10 cellular contexts compared by ENCODE assay signal in the genomic region with DNA sequence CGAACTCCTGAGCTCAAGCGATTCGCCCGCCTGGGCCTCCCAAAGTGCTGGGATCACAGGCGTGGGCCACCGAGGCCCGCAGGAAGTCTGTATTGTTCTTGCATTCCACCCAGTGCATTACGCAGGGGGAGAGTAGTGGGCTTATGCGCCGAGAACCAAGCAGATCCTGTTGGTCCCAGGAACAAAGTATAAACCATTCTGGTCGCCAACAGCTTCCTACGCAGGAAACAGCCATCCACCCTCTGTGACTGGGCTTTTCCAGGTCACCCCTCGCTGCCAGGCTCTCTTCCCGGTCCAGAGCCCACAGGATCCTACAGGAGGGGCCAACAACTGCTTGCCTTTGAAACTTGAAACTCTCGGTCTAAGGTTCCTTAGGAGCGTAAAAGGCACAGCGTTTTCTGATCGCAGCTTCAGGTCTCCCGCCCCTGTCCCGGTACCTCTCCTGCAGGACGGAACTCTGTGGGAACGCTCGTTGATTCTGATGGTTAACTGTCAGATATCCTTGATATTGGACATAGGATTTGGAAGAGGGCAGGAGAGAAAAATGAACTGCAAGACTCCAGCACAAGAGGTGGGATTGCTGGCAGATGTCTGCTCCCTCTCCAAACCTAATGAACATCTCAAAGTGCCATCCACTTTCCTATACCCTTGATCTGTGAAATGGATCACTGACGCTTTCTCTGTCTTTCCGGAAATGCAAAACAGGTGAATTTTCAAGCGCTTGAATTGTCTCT. TPM values are rescaled to one million over a fixed set of nuclear protein-coding genes. Genes with fewer than 3 reads are reported as not detected.
DNase-seq lines count a peak whose midpoint lies in the region; ATAC-seq, FAIRE-seq and TF ChIP-seq lines count a peak whose summit lies in the region.
"Had no signal": no experiment of that assay in that cellular context is flagged by ENCODE, and none has a peak within 500 bp of the region (broad histone marks: within the 10 kb centered on the region; RNA-seq: fewer than 3 reads in every experiment).

No MANE protein-coding gene starts in this region.

- H3K36me3 ChIP-seq in CD4-positive, alpha-beta memory T cell (ENCODE audit: insufficient read depth, low read length), result peaks cover 3% of the 10 kb centered on the region
- H3K36me3 ChIP-seq in parathyroid adenoma (ENCODE audit: control insufficient read depth, insufficient read depth, low read length), result no peaks in the 10 kb centered on the region

- FAIRE-seq in urothelium cell line (lab: Jason Lieb, UNC), result no peak
- no peak for FAIRE-seq in GM12892 (lab: Jason Lieb, UNC)

- CTCF ChIA-PET in CD4-positive, alpha-beta memory T cell (lab: Charles Lee; ENCODE audit: partially characterized antibody), result interaction anchor here (0.8 kb wide), 1 partner anchor 20 kb away, joined by 3 read pairs; no protein-coding TSS in a partner anchor
- CTCF ChIA-PET in T-cell (lab: Charles Lee), result interaction anchor here in 1 of 2 donors (3.8 to 4.1 kb wide), 2 partner anchors 21 to 24 kb away, joined by 36 to 62 read pairs; no protein-coding TSS in a partner anchor

- H3K4me1 Mint-ChIP-seq in CD4-positive, alpha-beta memory T cell, result peaks cover 15 to 57% (median 25%) of the 10 kb centered on the region in 4 donors
- peaks cover 33 to 49% (median 36%) of the 10 kb centered on the region in 3 donors for H3K4me1 Mint-ChIP-seq in T-cell

- no peak overlapping the region for H3K9ac ChIP-seq in parathyroid adenoma

- H3K4me1 ChIP-seq in CD4-positive, alpha-beta memory T cell (ENCODE audit: insufficient read depth, low read length), result peaks cover 27% of the 10 kb centered on the region
- H3K4me1 ChIP-seq in parathyroid adenoma, result no peaks in the 10 kb centered on the region

- intact Hi-C loops in CD4-positive, alpha-beta memory T cell (cut with micrococcal nuclease), result no loop called here

- ATAC-seq in T-cell (replicated peaks in 1 of 4) (no peak), GM19452 (IDR thresholded peaks at IDR 0.05; ENCODE audit: unreplicated experiment) (no peak)

- H3K4me2 ChIP-seq in parathyroid adenoma (ENCODE audit: low read length), result no peak overlapping the region

- H3K4me3 ChIP-seq in CD4-positive, alpha-beta memory T cell (ENCODE audit: low read length in 2 of 2), result no peak overlapping the region
- H3K4me3 ChIP-seq in fibroblast of villous mesenchyme (ENCODE audit: low read depth, low read length), result peak overlapping the region; percentile 56
- no peak overlapping the region for H3K4me3 ChIP-seq in parathyroid adenoma (ENCODE audit: low read depth, low read length)

- H3K27me3 Mint-ChIP-seq in CD4-positive, alpha-beta memory T cell, result no peaks in the 10 kb centered on the region
- H3K27me3 Mint-ChIP-seq in T-cell, result no peaks in the 10 kb centered on the region
- H3K27me3 Mint-ChIP-seq: activated B cell treated with CpG ODN at 0.5 μM for 24 hours had no signal

- H3K4me3 Mint-ChIP-seq in CD4-positive, alpha-beta memory T cell, result peak overlapping the region in 6 of 8 donors; percentile 16 to 49 (median 45)
- peak overlapping the region; percentile 28 to 50 (median 34) for H3K4me3 Mint-ChIP-seq in T-cell
- H3K4me3 Mint-ChIP-seq: activated B cell treated with CpG ODN at 0.5 μM for 24 hours had no signal

- POLR2A ChIA-PET in CD4-positive, alpha-beta memory T cell (lab: Charles Lee; ENCODE audit: partially characterized antibody), result interaction anchor here (0.8 to 12.6 kb wide), 8 partner anchors 23 to 440 kb away, joined by 3 to 1197 read pairs (median 357); a partner anchor contains a TSS
- POLR2A ChIA-PET in T-cell (lab: Charles Lee), result interaction anchor here in 1 of 2 donors (0.6 kb wide), 1 partner anchor 53 kb away, joined by 8 read pairs; no protein-coding TSS in a partner anchor

- TF ChIP-seq POLR2A in GM12892 (IDR thresholded peaks at IDR 0.05; ENCODE audit: low read depth, low read length), result no peak

- peak overlapping the region in 5 of 7 donors; percentile 4 to 77 (median 35) for H3K27ac Mint-ChIP-seq in CD4-positive, alpha-beta memory T cell
- H3K27ac Mint-ChIP-seq in T-cell, result peak overlapping the region in 1 of 2 donors; percentile 22
- H3K27ac Mint-ChIP-seq: activated B cell treated with CpG ODN at 0.5 μM for 24 hours had no signal

- peak overlapping the region; percentile 62 for H2AFZ ChIP-seq in parathyroid adenoma

- no peaks in the 10 kb centered on the region for H3K27me3 ChIP-seq in CD4-positive, alpha-beta memory T cell (ENCODE audit: insufficient read depth, low read length)
- peaks cover 9% of the 10 kb centered on the region for H3K27me3 ChIP-seq in parathyroid adenoma (ENCODE audit: control insufficient read depth, insufficient read depth, low read length)

- no peaks in the 10 kb centered on the region for H3K9me3 ChIP-seq in CD4-positive, alpha-beta memory T cell (ENCODE audit: control insufficient read depth in 1 of 2, low read length in 2 of 2)
- no peaks in the 10 kb centered on the region for H3K9me3 ChIP-seq in parathyroid adenoma (ENCODE audit: control insufficient read depth, low read length)

- no peak for DNase-seq in CD4-positive, alpha-beta memory T cell
- DNase-seq in T-cell, result no peak
- peak; percentile 63 for DNase-seq in fibroblast of villous mesenchyme (ENCODE audit: low read depth)
- DNase-seq in central memory CD4-positive, alpha-beta T cell, result no peak
- no peak for DNase-seq in urothelium cell line (ENCODE audit: low spot score)
- DNase-seq in GM12892 (ENCODE audit: insufficient read length), result no peak
- DNase-seq: activated B cell treated with CpG ODN at 0.5 μM for 24 hours, caudate nucleus had no signal

- H3K79me2 ChIP-seq in parathyroid adenoma, result no peaks in the 10 kb centered on the region

- TF ChIP-seq CTCF in fibroblast of villous mesenchyme (IDR thresholded peaks at IDR 0.05; ENCODE audit: insufficient read depth, low read depth, low read length), result no peak
- TF ChIP-seq CTCF in parathyroid adenoma (IDR thresholded peaks at IDR 0.05), result no peak

- H3K36me3 Mint-ChIP-seq in CD4-positive, alpha-beta memory T cell, result peaks cover 10 to 40% of the 10 kb centered on the region in 2 donors
- H3K36me3 Mint-ChIP-seq in T-cell, result peaks cover 13% of the 10 kb centered on the region

- H3K27ac ChIP-seq in CD4-positive, alpha-beta memory T cell (ENCODE audit: low read depth, low read length), result no peak overlapping the region
- H3K27ac ChIP-seq in parathyroid adenoma, result peak overlapping the region; percentile 47

- peaks cover 0 to 16% (median 0%) of the 10 kb centered on the region in 8 donors for H3K9me3 Mint-ChIP-seq in CD4-positive, alpha-beta memory T cell
- peaks cover 0 to 3% (median 0%) of the 10 kb centered on the region in 3 donors for H3K9me3 Mint-ChIP-seq in T-cell
- H3K9me3 Mint-ChIP-seq: activated B cell treated with CpG ODN at 0.5 μM for 24 hours had no signal

RNA-seq across cellular contexts. Expression of a gene that starts 4.2 kb away (rescaled TPM):
- total RNA-seq in CD4-positive, alpha-beta memory T cell, result 10 to 100 TPM; 43.4 to 47.8 TPM
- 10 to 100 TPM; 35.8 to 47.0 TPM for polyA plus RNA-seq in CD4-positive, alpha-beta memory T cell
- total RNA-seq in T-cell (10 to 100 TPM; 47.8 to 64.1 (median 53.1) TPM), fibroblast of villous mesenchyme (2.9 and 3.9 TPM in 2 replicates)
- 0.95 TPM for polyA plus RNA-seq in GM12892 (2012; ENCODE audit: missing spikeins)
